ENCODE assay signal across 8 cellular contexts in the genomic region with DNA sequence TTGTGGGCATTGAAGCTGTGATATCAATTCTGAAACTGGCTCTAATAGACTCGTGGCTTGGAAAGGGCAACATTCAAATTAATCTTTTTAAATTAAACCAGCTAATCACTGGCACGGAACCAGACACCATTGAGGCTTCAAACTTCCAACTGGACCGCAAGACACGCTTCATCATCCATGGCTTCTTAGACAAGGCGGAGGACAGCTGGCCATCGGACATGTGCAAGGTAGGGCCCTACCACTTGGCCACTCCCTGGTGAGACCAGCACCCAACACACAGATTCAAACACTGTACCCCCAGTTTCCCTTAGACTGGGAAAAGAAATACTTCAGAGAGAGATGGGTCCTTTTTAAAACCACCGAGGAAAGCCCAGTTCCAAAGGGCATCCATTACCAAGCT. TPM values are rescaled to one million over a fixed set of nuclear protein-coding genes. Genes with fewer than 3 reads are reported as not detected.
"Had no signal": no experiment of that assay in that cellular context is flagged by ENCODE, and none has a peak within 500 bp of the region (broad histone marks: within the 10 kb centered on the region; RNA-seq: fewer than 3 reads in every experiment).

No MANE protein-coding gene starts in this region.

- DNase-seq: H9, HCEC 1CT had no signal

- H3K27ac Mint-ChIP-seq: GM23338, H9, IgD-negative memory B cell had no signal

- H3K4me1 Mint-ChIP-seq: GM23338, IgD-negative memory B cell had no signal

- H3K27ac ChIP-seq: HL-60 had no signal

- ATAC-seq: GM23338, HepG2 had no signal

- H3K4me3 Mint-ChIP-seq: GM23338, H9, IgD-negative memory B cell had no signal

- H3K9me3 Mint-ChIP-seq: H9 had no signal

- H3K4me3 ChIP-seq: GM23338 had no signal

- H3K36me3 Mint-ChIP-seq: IgD-negative memory B cell had no signal

RNA-seq across cellular contexts. Expression of gene PNLIPRP2, which starts 5.1 kb away (rescaled TPM):
- total RNA-seq: GM23338, H1, HT1080 had no signal

RNA-seq across cellular contexts. Expression of gene PNLIPRP1, which starts 35.1 kb away (rescaled TPM):
- total RNA-seq: GM23338, H1, H9, HepG2, HT1080 had no signal
